ENCODE assay signal across 8 cellular contexts in the genomic region with DNA sequence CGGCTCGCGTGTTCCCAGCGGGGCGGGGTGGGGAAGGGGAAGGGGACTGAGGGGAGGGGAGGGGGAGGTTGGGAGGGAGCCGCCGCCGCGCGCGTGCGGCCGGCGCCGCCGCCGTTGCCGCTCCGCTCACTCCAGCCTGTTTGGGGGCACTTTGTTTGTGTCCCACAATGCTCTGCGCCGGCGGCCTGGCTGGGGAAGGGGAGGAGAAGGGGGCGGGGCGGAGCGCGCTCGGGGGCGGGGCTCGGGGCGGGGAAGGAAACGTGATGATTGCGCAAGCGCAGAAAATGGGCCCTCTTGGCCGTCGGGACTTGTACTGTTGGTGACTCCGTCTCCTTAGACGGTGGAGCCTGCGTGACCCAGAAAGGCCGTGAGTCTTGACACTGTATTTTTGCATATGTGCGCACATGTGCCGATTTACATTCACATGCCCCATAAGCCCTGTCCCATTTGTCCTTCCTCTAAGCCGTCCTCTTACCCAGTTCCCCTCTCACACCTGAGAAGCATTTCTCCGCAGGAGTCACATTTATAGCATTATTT. TPM values are rescaled to one million over a fixed set of nuclear protein-coding genes. Genes with fewer than 3 reads are reported as not detected.
A peak's percentile ranks its signal among the peaks of the same experiment; 100 is the strongest.
DNase-seq lines count a peak whose midpoint lies in the region; ATAC-seq lines count a peak whose summit lies in the region.

A gene with protein sequence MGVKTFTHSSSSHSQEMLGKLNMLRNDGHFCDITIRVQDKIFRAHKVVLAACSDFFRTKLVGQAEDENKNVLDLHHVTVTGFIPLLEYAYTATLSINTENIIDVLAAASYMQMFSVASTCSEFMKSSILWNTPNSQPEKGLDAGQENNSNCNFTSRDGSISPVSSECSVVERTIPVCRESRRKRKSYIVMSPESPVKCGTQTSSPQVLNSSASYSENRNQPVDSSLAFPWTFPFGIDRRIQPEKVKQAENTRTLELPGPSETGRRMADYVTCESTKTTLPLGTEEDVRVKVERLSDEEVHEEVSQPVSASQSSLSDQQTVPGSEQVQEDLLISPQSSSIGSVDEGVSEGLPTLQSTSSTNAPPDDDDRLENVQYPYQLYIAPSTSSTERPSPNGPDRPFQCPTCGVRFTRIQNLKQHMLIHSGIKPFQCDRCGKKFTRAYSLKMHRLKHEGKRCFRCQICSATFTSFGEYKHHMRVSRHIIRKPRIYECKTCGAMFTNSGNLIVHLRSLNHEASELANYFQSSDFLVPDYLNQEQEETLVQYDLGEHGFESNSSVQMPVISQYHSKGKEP (minus strand): TSS at position 169 of the 537 bp plus-strand sequence. CDS start 53,044 bp downstream, outside the sequence.

- peak within 1 kb of the TSS; percentile 82 for H3K4me2 ChIP-seq in Karpas-422 (ENCODE audit: low read depth, low read length, poor library complexity, severe bottlenecking)

- H3K9me3 ChIP-seq in Karpas-422 (ENCODE audit: low read length), result no peaks in the 10 kb centered on the region

- peak within 1 kb of the TSS; percentile 91 for H3K4me3 Mint-ChIP-seq in activated T-helper 17 cell treated with anti-CD3 and anti-CD28 coated beads, Interleukin-2, amount 50 U/mL, for 72 hours
- H3K4me3 Mint-ChIP-seq in natural killer cell treated with Interleukin-12 subunit alpha and Interleukin-12 subunit beta and Interleukin-15 and Interleukin-18, amount 100 ng/mL, for 72 hours, result peak within 1 kb of the TSS; percentile 98

- no peak within 1 kb of the TSS for H2AFZ ChIP-seq in Karpas-422 (ENCODE audit: low read length)

- ATAC-seq in GM21737 (IDR thresholded peaks at IDR 0.05; ENCODE audit: unreplicated experiment), result peak; percentile 50
- ATAC-seq in activated T-helper 17 cell treated with anti-CD3 and anti-CD28 coated beads, Interleukin-2, amount 50 U/mL, for 72 hours (replicated peaks), result peak; percentile 79
- ATAC-seq in natural killer cell treated with Interleukin-12 subunit alpha and Interleukin-12 subunit beta and Interleukin-15 and Interleukin-18, amount 100 ng/mL, for 72 hours, result peak; percentile 91 to 94

- H3K27ac ChIP-seq in Karpas-422 (ENCODE audit: low read length), result peak within 1 kb of the TSS; percentile 58

- no peaks in the 10 kb centered on the region for H3K27me3 Mint-ChIP-seq in activated T-helper 17 cell treated with anti-CD3 and anti-CD28 coated beads, Interleukin-2, amount 50 U/mL, for 72 hours
- no peaks in the 10 kb centered on the region for H3K27me3 Mint-ChIP-seq in natural killer cell treated with Interleukin-12 subunit alpha and Interleukin-12 subunit beta and Interleukin-15 and Interleukin-18, amount 100 ng/mL, for 72 hours

- H3K4me1 Mint-ChIP-seq in activated T-helper 17 cell treated with anti-CD3 and anti-CD28 coated beads, Interleukin-2, amount 50 U/mL, for 72 hours, result peaks cover 13% of the 10 kb centered on the region
- H3K4me1 Mint-ChIP-seq in natural killer cell treated with Interleukin-12 subunit alpha and Interleukin-12 subunit beta and Interleukin-15 and Interleukin-18, amount 100 ng/mL, for 72 hours (ENCODE audit: low read depth in 2 of 2), result peaks cover 27 to 31% of the 10 kb centered on the region in 2 donors

- peak within 1 kb of the TSS; percentile 95 for H3K27ac Mint-ChIP-seq in activated T-helper 17 cell treated with anti-CD3 and anti-CD28 coated beads, Interleukin-2, amount 50 U/mL, for 72 hours
- H3K27ac Mint-ChIP-seq in natural killer cell treated with Interleukin-12 subunit alpha and Interleukin-12 subunit beta and Interleukin-15 and Interleukin-18, amount 100 ng/mL, for 72 hours, result peak within 1 kb of the TSS; percentile 94 to 95

- no peaks in the 10 kb centered on the region for H3K27me3 ChIP-seq in Karpas-422 (ENCODE audit: low read length)

- peaks cover 36% of the 10 kb centered on the region for H3K4me1 ChIP-seq in Karpas-422 (ENCODE audit: low read length)

- peak within 1 kb of the TSS; percentile 73 for H3K9ac ChIP-seq in Karpas-422 (ENCODE audit: low read length)

- no peaks in the 10 kb centered on the region for H3K9me2 ChIP-seq in Karpas-422 (replicated peaks; ENCODE audit: insufficient read depth, low read length)

- H3K36me3 ChIP-seq in Karpas-422 (ENCODE audit: insufficient read depth, low read length), result no peaks in the 10 kb centered on the region; the same call in 1 of the 2 replicates

- peaks cover 13% of the 10 kb centered on the region for H3K36me3 Mint-ChIP-seq in activated T-helper 17 cell treated with anti-CD3 and anti-CD28 coated beads, Interleukin-2, amount 50 U/mL, for 72 hours (ENCODE audit: low read depth)
- no peaks in the 10 kb centered on the region for H3K36me3 Mint-ChIP-seq in natural killer cell treated with Interleukin-12 subunit alpha and Interleukin-12 subunit beta and Interleukin-15 and Interleukin-18, amount 100 ng/mL, for 72 hours

- no peaks in the 10 kb centered on the region for H4K20me1 ChIP-seq in Karpas-422 (ENCODE audit: insufficient read depth, low read depth, low read length)

- peak within 1 kb of the TSS; percentile 79 for H3K4me3 ChIP-seq in Karpas-422 (ENCODE audit: low read length)

- DNase-seq in DMS79 (lab: John Stamatoyannopoulos, UW), result peak; percentile 85
- DNase-seq in Karpas-422, result peak; percentile 89
- DNase-seq in RPMI7951 (ENCODE audit: low read depth), result peak; percentile 84
- peak; percentile 84 for DNase-seq in fibroblast of peridontal ligament (ENCODE audit: extremely low read depth)
- DNase-seq in natural killer cell treated with Interleukin-12 subunit alpha and Interleukin-12 subunit beta and Interleukin-15 and Interleukin-18, amount 100 ng/mL, for 72 hours (ENCODE audit: low spot score), result peak; percentile 91
- peak; percentile 89 for DNase-seq in stimulated activated naive CD4-positive, alpha-beta T cell treated with Interleukin-2 at 50 U/mL for 16 hours (lab: John Stamatoyannopoulos, UW)

- peaks cover 42% of the 10 kb centered on the region for H3K79me2 ChIP-seq in Karpas-422 (ENCODE audit: low read length)

- no peaks in the 10 kb centered on the region for H3K9me3 Mint-ChIP-seq in activated T-helper 17 cell treated with anti-CD3 and anti-CD28 coated beads, Interleukin-2, amount 50 U/mL, for 72 hours
- no peaks in the 10 kb centered on the region for H3K9me3 Mint-ChIP-seq in natural killer cell treated with Interleukin-12 subunit alpha and Interleukin-12 subunit beta and Interleukin-15 and Interleukin-18, amount 100 ng/mL, for 72 hours

RNA-seq across cellular contexts. Expression of the gene that starts here (rescaled TPM):
- total RNA-seq in Karpas-422 (2014; rRNA removed; shearing (Covaris generic); ENCODE audit: low replicate concordance), result 36.7 and 62.8 TPM in 2 replicates
- 18.4 and 19.6 TPM in 2 replicates for total RNA-seq in RPMI7951 (2014; rRNA removed; shearing (Covaris generic))
- total RNA-seq in activated T-helper 17 cell treated with anti-CD3 and anti-CD28 coated beads, Interleukin-2, amount 50 U/mL, for 72 hours, result 10 to 100 TPM; 49.6 to 49.7 TPM
- total RNA-seq in natural killer cell treated with Interleukin-12 subunit alpha and Interleukin-12 subunit beta and Interleukin-15 and Interleukin-18, amount 100 ng/mL, for 72 hours, result 10 to 100 TPM; 28.5 to 48.5 TPM

Comparison
In these comparisons a context has a peak if more than half of its experiments do, and no peak if none do; other contexts are left out.
1. Peak in every context shown above with its lines: DNase-seq, ATAC-seq, H3K4me3 ChIP-seq and H3K27ac ChIP-seq.